In genomic region chr18:22703883-22704626, GRCh38 we compare ENCODE assay signal across 8 cellular contexts.
DNase-seq lines count a peak whose midpoint lies in the region; ATAC-seq and TF ChIP-seq lines count a peak whose summit lies in the region.

No MANE protein-coding gene starts in this region.

- peak overlapping the region; percentile 82; the same call in 1 of the 2 replicates for H2AFZ ChIP-seq in OCI-LY3 (ENCODE audit: low read depth, low read length)

- H3K9ac ChIP-seq in OCI-LY3 (ENCODE audit: low read length), result no peak overlapping the region

- H3K9me3 ChIP-seq in OCI-LY3 (ENCODE audit: insufficient read depth, low read length), result no peaks in the 10 kb centered on the region

- H3K4me3 ChIP-seq in GM12865 (ENCODE audit: low read depth, low read length) (no peak overlapping the region), OCI-LY3 (ENCODE audit: low read length) (peak overlapping the region; percentile 34; the same call in 1 of the 2 replicates), dorsolateral prefrontal cortex (no peak overlapping the region)

- in situ Hi-C loops in ACHN (cut with HindIII; ENCODE audit: low pct_ligation_motif_present, low pct_unique_long_range_greater_than_20kb, low sequenced_read_pairs), result no loop called here

- H3K79me2 ChIP-seq in OCI-LY3 (ENCODE audit: low read length), result no peaks in the 10 kb centered on the region

- no peaks in the 10 kb centered on the region for H4K20me1 ChIP-seq in OCI-LY3 (ENCODE audit: insufficient read depth, low read length)

- intact Hi-C loops in dorsolateral prefrontal cortex (cut with DNase I), result no loop called here

- ATAC-seq in HG03135 (IDR thresholded peaks at IDR 0.05; ENCODE audit: unreplicated experiment), result peak; percentile 55

- H3K27ac ChIP-seq in OCI-LY3 (ENCODE audit: low read length) (no peak overlapping the region), dorsolateral prefrontal cortex (no peak overlapping the region)

- peaks cover 21% of the 10 kb centered on the region for H3K4me1 ChIP-seq in OCI-LY3 (ENCODE audit: low read length)

- peak overlapping the region; percentile 67 for H3K4me2 ChIP-seq in OCI-LY3 (ENCODE audit: low read length)

- peak; percentile 60 for DNase-seq in ACHN
- DNase-seq in GM12865 (ENCODE audit: low read depth), result peak; percentile 56
- no peak for DNase-seq in dorsolateral prefrontal cortex
- peak; percentile 63 to 67 for DNase-seq in lung microvascular endothelial cell (ENCODE audit: low read depth in 2 of 2)
- no peak for DNase-seq in NK-92 treated with Interleukin-12 subunit alpha and Interleukin-12 subunit beta, amount 100 ng/mL, for 24 hours (lab: John Stamatoyannopoulos, UW)
- DNase-seq in cerebellar nuclear complex (lab: John Stamatoyannopoulos, UW), result no peak

- no peaks in the 10 kb centered on the region for H3K36me3 ChIP-seq in OCI-LY3 (replicated peaks; ENCODE audit: low read depth, low read length)

- peak; percentile 70 for TF ChIP-seq CTCF in GM12865 (IDR thresholded peaks at IDR 0.05; ENCODE audit: insufficient read depth, low read depth, low read length, missing control alignments)
- peak; percentile 89 for TF ChIP-seq CTCF in OCI-LY3 (IDR thresholded peaks at IDR 0.05; ENCODE audit: low read depth, low read length)
- peak; percentile 45 to 78 (median 66) for TF ChIP-seq CTCF in dorsolateral prefrontal cortex (IDR thresholded peaks at IDR 0.05 in 54 of 56, conservative IDR thresholded peaks at IDR 0.05 in 2 of 56; ENCODE audit: low read depth in 1 of 56, partially characterized antibody in 56 of 56)

- no peaks in the 10 kb centered on the region for H3K27me3 ChIP-seq in OCI-LY3 (ENCODE audit: low read depth, low read length)
- H3K27me3 ChIP-seq in dorsolateral prefrontal cortex, result peaks cover 0 to 4% (median 0%) of the 10 kb centered on the region in 45 donors

Comparison
In these comparisons a context has a peak if more than half of its experiments do, and no peak if none do; other contexts are left out.
1. DNase-seq: peak in ACHN (single experiment), GM12865 (single experiment) and lung microvascular endothelial cell (2 of 2); none in dorsolateral prefrontal cortex (0 of 10), NK-92 treated with Interleukin-12 subunit alpha and Interleukin-12 subunit beta, amount 100 ng/mL, for 24 hours (single experiment) and cerebellar nuclear complex (0 of 2).
2. Peak in every context shown above with its lines, with median percentiles within 50 percentile points of each other: CTCF ChIP-seq.